ENCODE assay signal across 3 cellular contexts in genomic region chr1:219465247-219466093, GRCh38.
TF ChIP-seq lines count a peak whose summit lies in the region.

No MANE protein-coding gene starts in this region.

TF ChIP-seq in SK-N-SH, 30 proteins besides CTCF, POLR2A, EP300 and RAD21 (continued from another document):
- TF ChIP-seq, protein P1, sequence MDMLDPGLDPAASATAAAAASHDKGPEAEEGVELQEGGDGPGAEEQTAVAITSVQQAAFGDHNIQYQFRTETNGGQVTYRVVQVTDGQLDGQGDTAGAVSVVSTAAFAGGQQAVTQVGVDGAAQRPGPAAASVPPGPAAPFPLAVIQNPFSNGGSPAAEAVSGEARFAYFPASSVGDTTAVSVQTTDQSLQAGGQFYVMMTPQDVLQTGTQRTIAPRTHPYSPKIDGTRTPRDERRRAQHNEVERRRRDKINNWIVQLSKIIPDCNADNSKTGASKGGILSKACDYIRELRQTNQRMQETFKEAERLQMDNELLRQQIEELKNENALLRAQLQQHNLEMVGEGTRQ (IDR thresholded peaks at IDR 0.05; ENCODE audit: borderline replicate concordance, low read depth, low read length), result no peak
- TF ChIP-seq FOSL2 (IDR thresholded peaks at IDR 0.05; ENCODE audit: borderline replicate concordance, low read depth) (0 out of 2 replicates have a peak, but pooled peaks have one; percentile 11), RXRA (IDR thresholded peaks at IDR 0.05; ENCODE audit: borderline replicate concordance, low read depth) (no peak)
TF ChIP-seq in SK-N-SH: peak in this region for 1.

TF ChIP-seq in SK-N-SH treated with all-trans-retinoic acid at 6 μM for 48 hours, 23 proteins besides CTCF, POLR2A, EP300 and RAD21 (continued from another document):
- no peak for TF ChIP-seq TSHZ2 (CRISPR knock-in tag; IDR thresholded peaks at IDR 0.05)
- TF ChIP-seq ISL1 (CRISPR knock-in tag; IDR thresholded peaks at IDR 0.05), result no peak
- TF ChIP-seq BACH2 (CRISPR knock-in tag; IDR thresholded peaks at IDR 0.05; ENCODE audit: borderline replicate concordance), result no peak

TF ChIP-seq in IMR-90, 13 proteins besides CTCF, POLR2A, EP300 and RAD21 (continued from another document):
- TF ChIP-seq, protein P2, sequence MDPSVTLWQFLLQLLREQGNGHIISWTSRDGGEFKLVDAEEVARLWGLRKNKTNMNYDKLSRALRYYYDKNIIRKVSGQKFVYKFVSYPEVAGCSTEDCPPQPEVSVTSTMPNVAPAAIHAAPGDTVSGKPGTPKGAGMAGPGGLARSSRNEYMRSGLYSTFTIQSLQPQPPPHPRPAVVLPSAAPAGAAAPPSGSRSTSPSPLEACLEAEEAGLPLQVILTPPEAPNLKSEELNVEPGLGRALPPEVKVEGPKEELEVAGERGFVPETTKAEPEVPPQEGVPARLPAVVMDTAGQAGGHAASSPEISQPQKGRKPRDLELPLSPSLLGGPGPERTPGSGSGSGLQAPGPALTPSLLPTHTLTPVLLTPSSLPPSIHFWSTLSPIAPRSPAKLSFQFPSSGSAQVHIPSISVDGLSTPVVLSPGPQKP (IDR thresholded peaks at IDR 0.05; ENCODE audit: borderline replicate concordance, low read depth, low read length), result no peak
- no peak for TF ChIP-seq SMC3 (IDR thresholded peaks at IDR 0.05; ENCODE audit: low read depth, low read length)
- no peak for TF ChIP-seq BHLHE40 (IDR thresholded peaks at IDR 0.05; ENCODE audit: low read depth, low read length)
- no peak for TF ChIP-seq MAZ (IDR thresholded peaks at IDR 0.05; ENCODE audit: borderline replicate concordance, low read depth, low read length)
- TF ChIP-seq RCOR1 (IDR thresholded peaks at IDR 0.05; ENCODE audit: insufficient replicate concordance, low read length), result no peak
- TF ChIP-seq CHD1 (IDR thresholded peaks at IDR 0.05; ENCODE audit: low read depth, low read length), result no peak
- TF ChIP-seq NFE2L2 (IDR thresholded peaks at IDR 0.05; ENCODE audit: low read depth, low read length), result no peak
- no peak for TF ChIP-seq RFX5 (IDR thresholded peaks at IDR 0.05; ENCODE audit: low read depth, low read length)
